In the genomic region with DNA sequence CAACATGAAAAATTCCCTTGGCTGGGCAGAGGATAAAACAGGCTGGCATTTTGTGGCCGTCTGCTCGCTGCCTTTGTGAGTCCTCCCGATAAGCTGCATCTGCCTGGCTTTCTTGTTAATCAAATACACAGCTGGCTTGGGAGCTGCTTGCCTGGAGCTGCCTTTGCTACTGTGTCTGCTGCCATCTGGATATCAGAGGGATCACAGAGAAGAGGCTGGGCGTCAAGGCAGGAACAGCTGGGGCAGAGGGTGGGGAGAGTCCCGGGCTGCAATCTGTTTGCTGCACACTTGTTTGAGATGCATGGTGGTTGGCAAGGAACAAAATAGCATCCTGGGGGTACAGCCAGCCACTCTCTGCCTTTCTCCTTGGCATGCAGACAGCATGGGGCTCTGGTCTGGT, we compare ENCODE assay signal across 16 cellular contexts. TPM values are rescaled to one million over a fixed set of nuclear protein-coding genes. Genes with fewer than 3 reads are reported as not detected.
DNase-seq lines count a peak whose midpoint lies in the region; ATAC-seq and TF ChIP-seq lines count a peak whose summit lies in the region.
"Had no signal": no experiment of that assay in that cellular context is flagged by ENCODE, and none has a peak within 500 bp of the region (broad histone marks: within the 10 kb centered on the region; RNA-seq: fewer than 3 reads in every experiment).

No MANE protein-coding gene starts in this region.

- H3K4me1 ChIP-seq in Peyer's patch, result no peaks in the 10 kb centered on the region
- H3K4me1 ChIP-seq: spleen had no signal

- H3K36me3 ChIP-seq in Peyer's patch, result no peaks in the 10 kb centered on the region
- H3K36me3 ChIP-seq: spleen had no signal

- peak in 5 of 56 donors; percentile 7 to 20 (median 14) for TF ChIP-seq CTCF in dorsolateral prefrontal cortex (IDR thresholded peaks at IDR 0.05 in 54 of 56, conservative IDR thresholded peaks at IDR 0.05 in 2 of 56; ENCODE audit: low read depth in 1 of 56, partially characterized antibody in 56 of 56)
- no peak for TF ChIP-seq CTCF in Peyer's patch (IDR thresholded peaks at IDR 0.05)

- ATAC-seq in HG03097 (IDR thresholded peaks at IDR 0.05; ENCODE audit: low FRiP score, unreplicated experiment), result no peak

- no peaks in the 10 kb centered on the region for H3K9me3 ChIP-seq in Peyer's patch

- peak overlapping the region in 7 of 59 donors; percentile 4 to 41 (median 22) for H3K27ac ChIP-seq in dorsolateral prefrontal cortex
- H3K27ac ChIP-seq in Peyer's patch, result no peak overlapping the region
- H3K27ac ChIP-seq: BLaER1, spleen had no signal

- TF ChIP-seq POLR2A in Peyer's patch (IDR thresholded peaks at IDR 0.05), result no peak

- H3K4me3 ChIP-seq in dorsolateral prefrontal cortex, result peak overlapping the region in 1 of 59 donors; percentile 2
- no peak overlapping the region for H3K4me3 ChIP-seq in Peyer's patch
- H3K4me3 ChIP-seq: BLaER1, spleen had no signal

- DNase-seq in DMS 273 treated with DMSO at 0.1 percent for 48 hours (lab: John Stamatoyannopoulos, UW) (peak; percentile 96), NCI-H446 (lab: John Stamatoyannopoulos, UW) (peak; percentile 89 to 95), dorsolateral prefrontal cortex (peak in 6 of 10 donors; percentile 34 to 73 (median 63)), nucleus accumbens (lab: John Stamatoyannopoulos, UW) (peak in 29 of 56 donors; percentile 6 to 52 (median 24)), A172 (ENCODE audit: low spot score) (no peak), germinal center (ENCODE audit: low spot score) (no peak), Peyer's patch (no peak)
- DNase-seq: activated CD4-positive, CD25-positive, alpha-beta regulatory T cell treated with anti-CD3 and anti-CD28 coated beads, Interleukin-2, amount 50 U/mL, for 72 hours; activated CD8-positive, alpha-beta memory T cell treated with anti-CD3 and anti-CD28 coated beads, Interleukin-2, amount 50 U/mL, for 4 hours; foreskin melanocyte; immature natural killer cell; mammary epithelial cell; NCI-H510A treated with DMSO at 0.1 percent for 48 hours; spleen had no signal

- intact Hi-C loops in dorsolateral prefrontal cortex (cut with DNase I), result loop anchor here in 1 of 2 donors (10.0 kb wide), 1 partner anchor 98 kb away; no protein-coding TSS in a partner anchor

- H3K27me3 ChIP-seq in dorsolateral prefrontal cortex, result no peaks in the 10 kb centered on the region
- H3K27me3 ChIP-seq in Peyer's patch, result no peaks in the 10 kb centered on the region
- H3K27me3 ChIP-seq: BLaER1 had no signal

RNA-seq across cellular contexts. Expression of a gene that starts 36.0 kb away (rescaled TPM):
- total RNA-seq in dorsolateral prefrontal cortex (100 to 1,000 TPM in 5 of 120 experiments, 10 to 100 TPM in 115; 43.1 to 107 (median 76.9) TPM), Peyer's patch (10 to 100 TPM; 41.3 to 68.5 (median 48.2) TPM)
- 121 TPM in 2 replicates for total RNA-seq in A172 (2014; rRNA removed; shearing (Covaris generic))

RNA-seq across cellular contexts. Expression of a gene that starts 42.9 kb away (rescaled TPM):
- total RNA-seq in dorsolateral prefrontal cortex, result 10 to 100 TPM in 104 of 120 experiments, 1 to 10 TPM in 16; 4.3 to 59.2 (median 18.4) TPM
- total RNA-seq in A172 (2014; rRNA removed; shearing (Covaris generic)), result 2.5 and 5.3 TPM in 2 replicates
- total RNA-seq in Peyer's patch, result 100 to 1,000 TPM in 1 of 4 donors, 10 to 100 TPM in 3; 74.3 to 100 (median 89.9) TPM

Comparison
In these comparisons a context has a peak if more than half of its experiments do, and no peak if none do; other contexts are left out.
1. DNase-seq: peak in DMS 273 treated with DMSO at 0.1 percent for 48 hours (single experiment), NCI-H446 (2 of 2), dorsolateral prefrontal cortex (6 of 10) and nucleus accumbens (29 of 56); none in A172 (single experiment), germinal center (single experiment) and Peyer's patch (0 of 3).